16 cellular contexts compared by ENCODE assay signal in genomic region chr2:70403267-70404053, GRCh38.
DNase-seq lines count a peak whose midpoint lies in the region; ATAC-seq, FAIRE-seq and TF ChIP-seq lines count a peak whose summit lies in the region.
"Had no signal": no experiment of that assay in that cellular context is flagged by ENCODE, and none has a peak within 500 bp of the region (broad histone marks: within the 10 kb centered on the region; RNA-seq: fewer than 3 reads in every experiment).

No MANE protein-coding gene starts in this region.

- H2BK120ac ChIP-seq in neuronal stem cell (ENCODE audit: low read depth, low read length), result no peak overlapping the region

- no peak overlapping the region for H2BK5ac ChIP-seq in neuronal stem cell (ENCODE audit: low read length)

- no peaks in the 10 kb centered on the region for H3K79me1 ChIP-seq in neuronal stem cell (ENCODE audit: low read depth, low read length)

- intact Hi-C loops in pancreas (cut with DNase I), result no loop called here

- H3K4me1 ChIP-seq in neuronal stem cell (ENCODE audit: control insufficient read depth in 2 of 2, insufficient read depth in 1 of 2, low read depth in 1 of 2, low read length in 2 of 2) (no peaks in the 10 kb centered on the region), pancreas (no peaks in the 10 kb centered on the region)
- H3K4me1 ChIP-seq: upper lobe of left lung had no signal

- H3K27me3 ChIP-seq in neuronal stem cell (ENCODE audit: control insufficient read depth in 3 of 3, insufficient read depth in 3 of 3, low read depth in 1 of 3, low read length in 3 of 3), result peaks cover 0 to 7% (median 0%) of the 10 kb centered on the region in 3 experiments
- H3K27me3 ChIP-seq in pancreas, result no peaks in the 10 kb centered on the region
- H3K27me3 ChIP-seq: upper lobe of left lung had no signal

- H2BK12ac ChIP-seq in neuronal stem cell (ENCODE audit: low read length), result no peak overlapping the region

- no CpG with 5 or more reads among the region's 8 CpGs for WGBS in neuronal stem cell (ENCODE audit: extremely low coverage in 2 of 2, insufficient read length in 2 of 2, insufficient replicate concordance in 1 of 2), 2 donors
- 86% methylated on average over 8 of the region's 8 CpGs for WGBS in pancreas, 2 donors

- H4K8ac ChIP-seq in neuronal stem cell (ENCODE audit: low read depth, low read length), result no peak overlapping the region

- ATAC-seq in pancreas, result no peak
- ATAC-seq: activated CD4-positive, alpha-beta T cell treated with anti-CD3 and anti-CD28 coated beads for 36 hours; sciatic nerve had no signal

- no peak overlapping the region for H3K4ac ChIP-seq in neuronal stem cell (ENCODE audit: low read length)

- TF ChIP-seq CTCF in pancreas (IDR thresholded peaks at IDR 0.05), result no peak

- no peak overlapping the region for H3K4me2 ChIP-seq in neuronal stem cell (ENCODE audit: insufficient read depth, low read length, poor library complexity, severe bottlenecking)

- H3K9ac ChIP-seq in neuronal stem cell (ENCODE audit: low read depth, low read length, poor library complexity), result no peak overlapping the region
- H3K9ac ChIP-seq: GM23248 had no signal

- no peak for FAIRE-seq in pancreas (lab: Jason Lieb, UNC)
- FAIRE-seq: bronchial epithelial cell, RCC 7860 had no signal

- H4K91ac ChIP-seq in neuronal stem cell (ENCODE audit: low read depth, low read length, poor library complexity), result no peak overlapping the region

- H3K9me3 ChIP-seq in neuronal stem cell (replicated peaks in 1 of 2; ENCODE audit: control insufficient read depth in 2 of 2, insufficient read depth in 1 of 2, low read depth in 1 of 2, low read length in 2 of 2) (peaks cover 0 to 2% of the 10 kb centered on the region in 2 donors), pancreas (no peaks in the 10 kb centered on the region)
- H3K9me3 ChIP-seq: upper lobe of left lung had no signal

- H3K23ac ChIP-seq in neuronal stem cell (ENCODE audit: low read depth, low read length, poor library complexity), result no peak overlapping the region

- no peak overlapping the region for H3K27ac ChIP-seq in neuronal stem cell (replicated peaks; ENCODE audit: low read length)
- no peak overlapping the region for H3K27ac ChIP-seq in pancreas
- H3K27ac ChIP-seq: GM23248, upper lobe of left lung had no signal

- no peaks in the 10 kb centered on the region for H3K36me3 ChIP-seq in neuronal stem cell (replicated peaks in 1 of 2; ENCODE audit: control insufficient read depth in 2 of 2, insufficient read depth in 2 of 2, low read length in 2 of 2)
- no peaks in the 10 kb centered on the region for H3K36me3 ChIP-seq in pancreas
- H3K36me3 ChIP-seq: upper lobe of left lung had no signal

- H2BK15ac ChIP-seq in neuronal stem cell (ENCODE audit: low read length), result no peak overlapping the region

- DNase-seq in NCI-H1417 (lab: John Stamatoyannopoulos, UW), result peak in 2 of 3 experiments; percentile 35 to 95
- DNase-seq in NCI-H1417 treated with DMSO at 0.1 percent for 48 hours (lab: John Stamatoyannopoulos, UW), result no peak
- DNase-seq in NCI-H2029 (lab: John Stamatoyannopoulos, UW), result peak; percentile 52
- peak; percentile 57 for DNase-seq in SW480 (ENCODE audit: low spot score)
- no peak for DNase-seq in neuronal stem cell (ENCODE audit: low spot score)
- no peak for DNase-seq in T1000 (lab: John Stamatoyannopoulos, UW)
- no peak for DNase-seq in GOT3 (lab: John Stamatoyannopoulos, UW)
- DNase-seq in pancreas, result no peak
- DNase-seq: activated CD4-positive, alpha-beta T cell treated with anti-CD3 and anti-CD28 coated beads for 36 hours; activated naive CD4-positive, alpha-beta T cell treated with anti-CD3 and anti-CD28 coated beads, Interleukin-2, amount 50 U/mL, for 16 hours; GM23248; stimulated activated CD4-positive, alpha-beta T cell treated with anti-CD3 and anti-CD28 coated beads, Interleukin-4, amount 100 ng/mL, for 24 hours; upper lobe of left lung had no signal

- H2AK5ac ChIP-seq in neuronal stem cell (ENCODE audit: low read depth, low read length), result no peak overlapping the region

- H2AFZ ChIP-seq in neuronal stem cell (ENCODE audit: low read length), result peak overlapping the region; percentile 45
- H2AFZ ChIP-seq: GM23248 had no signal

- peak overlapping the region; percentile 44 for H3K18ac ChIP-seq in neuronal stem cell (ENCODE audit: low read length)

- no peak overlapping the region for H3K14ac ChIP-seq in neuronal stem cell (ENCODE audit: low read length)

- H3K4me3 ChIP-seq in neuronal stem cell (ENCODE audit: low read length in 2 of 2), result no peak overlapping the region
- no peak overlapping the region for H3K4me3 ChIP-seq in pancreas
- H3K4me3 ChIP-seq: GM23248, upper lobe of left lung had no signal

Comparison
In these comparisons a context has a peak if more than half of its experiments do, and no peak if none do; other contexts are left out.
1. DNase-seq: peak in NCI-H1417 (2 of 3), NCI-H2029 (single experiment) and SW480 (single experiment); none in NCI-H1417 treated with DMSO at 0.1 percent for 48 hours (single experiment), neuronal stem cell (single experiment), T1000 (single experiment), GOT3 (single experiment) and pancreas (0 of 6).